ENCODE assay signal across 12 cellular contexts in genomic region chr7:150799156-150799555, GRCh38. TPM values are rescaled to one million over a fixed set of nuclear protein-coding genes. Genes with fewer than 3 reads are reported as not detected.
DNase-seq lines count a peak whose midpoint lies in the region; ATAC-seq and TF ChIP-seq lines count a peak whose summit lies in the region.
"Had no signal": no experiment of that assay in that cellular context is flagged by ENCODE, and none has a peak within 500 bp of the region (broad histone marks: within the 10 kb centered on the region; RNA-seq: fewer than 3 reads in every experiment).

No MANE protein-coding gene starts in this region.

- CTCF ChIA-PET in CD4-positive, alpha-beta T cell (lab: Charles Lee): no interaction called here

- H3K79me2 ChIP-seq in GM23338 (replicated peaks; ENCODE audit: insufficient read depth): no peaks in the 10 kb centered on the region
- peaks cover 11% of the 10 kb centered on the region for H3K79me2 ChIP-seq in hepatocyte

- intact Hi-C loops in CD4-positive, alpha-beta T cell (cut with DNase I, micrococcal nuclease): no loop called here
- intact Hi-C loops in sigmoid colon (cut with DNase I): no loop called here

- TF ChIP-seq POLR2A in sigmoid colon (IDR thresholded peaks at IDR 0.05): no peak

- peaks cover 4% of the 10 kb centered on the region for H3K9me3 Mint-ChIP-seq in CD4-positive, alpha-beta T cell
- H3K9me3 Mint-ChIP-seq in GM23338: no peaks in the 10 kb centered on the region; the same call in none of the 3 replicates
- no peaks in the 10 kb centered on the region for H3K9me3 Mint-ChIP-seq in osteocyte (ENCODE audit: unreplicated experiment)
- no peaks in the 10 kb centered on the region; the same call in 1 of the 2 replicates for H3K9me3 Mint-ChIP-seq in HFFc6
- H3K9me3 Mint-ChIP-seq: T-helper 2 cell treated with Interferon-gamma antibody and Interleukin-4, amounts not matched to agents 5 μg/mL and 100 μg/mL, for 36 hours had no signal

- H2AFZ ChIP-seq in GM23338: no peak overlapping the region
- H2AFZ ChIP-seq in hepatocyte: no peak overlapping the region

- no peak for TF ChIP-seq CTCF in CD4-positive, alpha-beta T cell (IDR thresholded peaks at IDR 0.05)
- TF ChIP-seq CTCF in GM23338 (conservative IDR thresholded peaks at IDR 0.05; ENCODE audit: low read depth in 2 of 2) (no peak), hepatocyte (IDR thresholded peaks at IDR 0.05; ENCODE audit: poor library complexity) (no peak), sigmoid colon (IDR thresholded peaks at IDR 0.05) (no peak), osteocyte (IDR thresholded peaks at IDR 0.05) (no peak), HFFc6 (IDR thresholded peaks at IDR 0.05) (no peak)

- TF ChIP-seq EP300 in sigmoid colon (IDR thresholded peaks at IDR 0.05): no peak

- H3K4me2 ChIP-seq in GM23338: peak overlapping the region; percentile 90
- peak overlapping the region; percentile 94 for H3K4me2 ChIP-seq in hepatocyte
- H3K4me2 ChIP-seq: BLaER1 had no signal

- peak overlapping the region; percentile 66 for H3K4me3 ChIP-seq in GM23338
- H3K4me3 ChIP-seq in hepatocyte: no peak overlapping the region
- H3K4me3 ChIP-seq in sigmoid colon: peak overlapping the region in 3 of 4 donors; percentile 41 to 59 (median 53)
- H3K4me3 ChIP-seq: BLaER1 had no signal

- H4K20me1 ChIP-seq in GM23338 (replicated peaks; ENCODE audit: insufficient read depth): peaks cover 3% of the 10 kb centered on the region; the same call in 1 of the 2 replicates
- H4K20me1 ChIP-seq in hepatocyte (ENCODE audit: insufficient read depth, poor library complexity, severe bottlenecking): no peaks in the 10 kb centered on the region
- H4K20me1 ChIP-seq: BLaER1 had no signal

- no peak for DNase-seq in CD4-positive, alpha-beta T cell
- DNase-seq in GM23338 (ENCODE audit: low spot score): no peak
- DNase-seq in hepatocyte (ENCODE audit: low spot score): no peak
- no peak for DNase-seq in sigmoid colon
- DNase-seq in osteocyte (ENCODE audit: extremely low spot score, unreplicated experiment): no peak
- no peak for DNase-seq in HFFc6
- DNase-seq: activated CD4-positive, alpha-beta T cell treated with anti-CD3 and anti-CD28 coated beads for 36 hours; NCI-H774; trophoblast cell had no signal

- no peaks in the 10 kb centered on the region for H3K36me3 ChIP-seq in GM23338 (ENCODE audit: insufficient read depth)
- no peaks in the 10 kb centered on the region for H3K36me3 ChIP-seq in hepatocyte (replicated peaks; ENCODE audit: insufficient read depth, low read depth)
- H3K36me3 ChIP-seq in sigmoid colon: no peaks in the 10 kb centered on the region
- H3K36me3 ChIP-seq: BLaER1 had no signal

- peaks cover 62% of the 10 kb centered on the region for H3K27me3 Mint-ChIP-seq in CD4-positive, alpha-beta T cell
- H3K27me3 Mint-ChIP-seq in GM23338 (ENCODE audit: insufficient read depth, low read depth, poor library complexity): peaks cover 44% of the 10 kb centered on the region
- peaks cover 22% of the 10 kb centered on the region for H3K27me3 Mint-ChIP-seq in osteocyte (ENCODE audit: unreplicated experiment)
- H3K27me3 Mint-ChIP-seq in HFFc6 (ENCODE audit: insufficient read depth): peaks cover 10% of the 10 kb centered on the region

- H3K36me3 Mint-ChIP-seq in CD4-positive, alpha-beta T cell (ENCODE audit: low read depth): no peaks in the 10 kb centered on the region
- no peaks in the 10 kb centered on the region; the same call in 1 of the 3 replicates for H3K36me3 Mint-ChIP-seq in GM23338 (ENCODE audit: low read depth)
- no peaks in the 10 kb centered on the region for H3K36me3 Mint-ChIP-seq in osteocyte (ENCODE audit: unreplicated experiment)
- no peaks in the 10 kb centered on the region for H3K36me3 Mint-ChIP-seq in HFFc6 (ENCODE audit: low read depth)

- no peaks in the 10 kb centered on the region for H3K9me2 ChIP-seq in GM23338 (ENCODE audit: insufficient read depth)
- no peaks in the 10 kb centered on the region for H3K9me2 ChIP-seq in hepatocyte (replicated peaks; ENCODE audit: insufficient read depth)

- POLR2A ChIA-PET in CD4-positive, alpha-beta T cell (lab: Charles Lee): no interaction called here

- no peak overlapping the region for H3K27ac ChIP-seq in CD4-positive, alpha-beta T cell (ENCODE audit: low read depth, low read length)
- no peak overlapping the region for H3K27ac ChIP-seq in GM23338 (ENCODE audit: low read depth)
- peak overlapping the region; percentile 93 for H3K27ac ChIP-seq in hepatocyte
- H3K27ac ChIP-seq in sigmoid colon: peak overlapping the region; percentile 56 to 74 (median 66)
- H3K27ac ChIP-seq: BLaER1 had no signal

- H3K9me3 ChIP-seq in CD4-positive, alpha-beta T cell (ENCODE audit: control insufficient read depth, low read length): no peaks in the 10 kb centered on the region
- H3K9me3 ChIP-seq in hepatocyte (ENCODE audit: low read depth): no peaks in the 10 kb centered on the region
- no peaks in the 10 kb centered on the region for H3K9me3 ChIP-seq in sigmoid colon

- no peak for ATAC-seq in CD4-positive, alpha-beta T cell (ENCODE audit: poor library complexity)
- ATAC-seq in GM23338: no peak
- no peak for ATAC-seq in GM19023 (IDR thresholded peaks at IDR 0.05; ENCODE audit: unreplicated experiment)
- ATAC-seq: activated CD4-positive, alpha-beta T cell treated with anti-CD3 and anti-CD28 coated beads for 36 hours had no signal

- H3F3A ChIP-seq in GM23338 (replicated peaks; ENCODE audit: low read depth): no peaks in the 10 kb centered on the region

- no peaks in the 10 kb centered on the region for H3K4me1 ChIP-seq in GM23338 (ENCODE audit: insufficient read depth)
- H3K4me1 ChIP-seq in hepatocyte (ENCODE audit: insufficient read depth): no peaks in the 10 kb centered on the region
- peaks cover 0 to 17% (median 15%) of the 10 kb centered on the region in 4 donors for H3K4me1 ChIP-seq in sigmoid colon

- 94% methylated on average over 3 of the region's 3 CpGs for WGBS in hepatocyte (ENCODE audit: low lambda C conversion rate, missing lambda C conversion rate)
- 58 to 63% methylated on average over 3 of the region's 3 CpGs for WGBS in sigmoid colon, 2 donors

- peaks cover 18% of the 10 kb centered on the region for H3K4me1 Mint-ChIP-seq in CD4-positive, alpha-beta T cell (ENCODE audit: low read depth)
- H3K4me1 Mint-ChIP-seq in GM23338 (peaks cover 19% of the 10 kb centered on the region), osteocyte (ENCODE audit: unreplicated experiment) (no peaks in the 10 kb centered on the region), HFFc6 (ENCODE audit: low read depth) (no peaks in the 10 kb centered on the region)

- no peak overlapping the region for H3K27ac Mint-ChIP-seq in CD4-positive, alpha-beta T cell
- H3K27ac Mint-ChIP-seq in GM23338: no peak overlapping the region
- H3K27ac Mint-ChIP-seq in osteocyte (ENCODE audit: unreplicated experiment): no peak overlapping the region
- no peak overlapping the region for H3K27ac Mint-ChIP-seq in HFFc6
- H3K27ac Mint-ChIP-seq: activated CD4-positive, alpha-beta T cell treated with anti-CD3 and anti-CD28 coated beads for 36 hours; T-helper 2 cell treated with Interferon-gamma antibody and Interleukin-4, amounts not matched to agents 5 μg/mL and 100 μg/mL, for 36 hours had no signal

- peaks cover 53% of the 10 kb centered on the region for H3K27me3 ChIP-seq in CD4-positive, alpha-beta T cell (ENCODE audit: control insufficient read depth, insufficient read depth, low read length)
- H3K27me3 ChIP-seq in GM23338 (ENCODE audit: insufficient read depth) (peaks cover 85% of the 10 kb centered on the region), hepatocyte (peaks cover 32% of the 10 kb centered on the region), sigmoid colon (peaks cover 16 to 49% (median 22%) of the 10 kb centered on the region in 3 donors)
- H3K27me3 ChIP-seq: BLaER1 had no signal

- peak overlapping the region; percentile 71 for H3K4me3 Mint-ChIP-seq in CD4-positive, alpha-beta T cell
- H3K4me3 Mint-ChIP-seq in GM23338 (peak overlapping the region; percentile 67), osteocyte (ENCODE audit: unreplicated experiment) (no peak overlapping the region), HFFc6 (no peak overlapping the region)
- H3K4me3 Mint-ChIP-seq: activated CD4-positive, alpha-beta T cell treated with anti-CD3 and anti-CD28 coated beads for 36 hours; T-helper 2 cell treated with Interferon-gamma antibody and Interleukin-4, amounts not matched to agents 5 μg/mL and 100 μg/mL, for 36 hours had no signal

TF ChIP-seq in GM23338, 12 proteins besides CTCF, POLR2A, EP300 and RAD21 (continues in another document):
- TF ChIP-seq JUNB (IDR thresholded peaks at IDR 0.05; ENCODE audit: unreplicated experiment): no peak
- TF ChIP-seq POLR2AphosphoS5 (IDR thresholded peaks at IDR 0.05; ENCODE audit: low read depth): no peak
- TF ChIP-seq EZH2 (IDR thresholded peaks at IDR 0.05; ENCODE audit: low read depth, unreplicated experiment): peak; percentile 14

RNA-seq across cellular contexts. Expression of gene TMEM176B, which starts 1.0 kb away (rescaled TPM):
- not detected for total RNA-seq in CD4-positive, alpha-beta T cell
- 0.35 and 0.47 TPM in 2 replicates for total RNA-seq in GM23338 (2014; rRNA removed; shearing (Covaris generic))
- polyA plus RNA-seq in GM23338 (2016; fragmentation: Nextera tagmentation; extraction: Ambion mirVana): 0.42 and 0.83 TPM in 2 replicates
- 200 and 263 TPM in 2 replicates for total RNA-seq in hepatocyte
- 175 and 204 TPM in 2 replicates for polyA plus RNA-seq in hepatocyte
- 10 to 100 TPM; 47.4 to 52.3 (median 48.3) TPM for total RNA-seq in sigmoid colon
- polyA plus RNA-seq in sigmoid colon: 100 to 1,000 TPM; 144 to 246 (median 151) TPM
- not detected in 2 replicates for total RNA-seq in osteocyte
- not detected for total RNA-seq in HFFc6 (2021; fragmentation: NEBNext Ultra II Directional; extraction: Animal tissue kit (Norgen Biotek cat#: 25700))
- total RNA-seq: activated CD4-positive, alpha-beta T cell treated with anti-CD3 and anti-CD28 coated beads for 36 hours had no signal

RNA-seq across cellular contexts. Expression of gene TMEM176A, which starts 1.4 kb away (rescaled TPM):
- not detected for total RNA-seq in CD4-positive, alpha-beta T cell
- not detected in 2 replicates for total RNA-seq in GM23338 (2014; rRNA removed; shearing (Covaris generic))
- polyA plus RNA-seq in GM23338 (2016; fragmentation: Nextera tagmentation; extraction: Ambion mirVana): 0.34 and 0.66 TPM in 2 replicates
- 202 and 224 TPM in 2 replicates for total RNA-seq in hepatocyte
- polyA plus RNA-seq in hepatocyte: 242 and 343 TPM in 2 replicates
- 10 to 100 TPM; 19.9 to 28.1 (median 24.1) TPM for total RNA-seq in sigmoid colon
- polyA plus RNA-seq in sigmoid colon: 100 to 1,000 TPM; 126 to 150 (median 127) TPM
- not detected in 2 replicates for total RNA-seq in osteocyte
- not detected for total RNA-seq in HFFc6 (2021; fragmentation: NEBNext Ultra II Directional; extraction: Animal tissue kit (Norgen Biotek cat#: 25700))
- total RNA-seq: activated CD4-positive, alpha-beta T cell treated with anti-CD3 and anti-CD28 coated beads for 36 hours had no signal

RNA-seq across cellular contexts. Expression of gene AOC1, which starts 53.2 kb away (rescaled TPM):
- not detected for total RNA-seq in CD4-positive, alpha-beta T cell
- 0.47 TPM in 1 of 2 replicates, not detected in the other for total RNA-seq in GM23338 (2014; rRNA removed; shearing (Covaris generic))
- polyA plus RNA-seq in GM23338 (2016; fragmentation: Nextera tagmentation; extraction: Ambion mirVana) (not detected in 2 replicates), hepatocyte (5.9 and 6.6 TPM in 2 replicates), sigmoid colon (100 to 1,000 TPM in 1 of 3 donors, 10 to 100 TPM in 2; 30.6 to 155 (median 64.0) TPM)
- total RNA-seq in hepatocyte (4.7 and 9.1 TPM in 2 replicates), sigmoid colon (1 to 10 TPM in 1 of 4 donors, not detected in 3; 1.4 TPM), osteocyte (not detected in 2 replicates)
- total RNA-seq in HFFc6 (2021; fragmentation: NEBNext Ultra II Directional; extraction: Animal tissue kit (Norgen Biotek cat#: 25700)): not detected
- total RNA-seq: activated CD4-positive, alpha-beta T cell treated with anti-CD3 and anti-CD28 coated beads for 36 hours had no signal

Comparison
In these comparisons a context has a peak if more than half of its experiments do, and no peak if none do; other contexts are left out.
1. H3K27ac ChIP-seq: peak in hepatocyte (single experiment) and sigmoid colon (4 of 4); none in CD4-positive, alpha-beta T cell (single experiment) and GM23338 (single experiment).
2. H3K4me3 Mint-ChIP-seq: peak in CD4-positive, alpha-beta T cell (single experiment) and GM23338 (single experiment); none in osteocyte (single experiment) and HFFc6 (single experiment).
3. RNA of gene TMEM176B, which starts 1.0 kb away (total RNA-seq): 200 to 263 TPM in hepatocyte and 47.4 to 52.3 TPM in sigmoid colon; 0.35 to 0.47 TPM in GM23338, not detected in CD4-positive, alpha-beta T cell, not detected in osteocyte and not detected in HFFc6; every median in the first group is over 10 times any median in the second.
4. RNA of gene TMEM176A, which starts 1.4 kb away (total RNA-seq): 202 to 224 TPM in hepatocyte and 19.9 to 28.1 TPM in sigmoid colon; not detected in GM23338, not detected in CD4-positive, alpha-beta T cell, not detected in osteocyte and not detected in HFFc6; every median in the first group is over 10 times any median in the second.